ENCODE assay signal across 1 cellular context in the genomic region with DNA sequence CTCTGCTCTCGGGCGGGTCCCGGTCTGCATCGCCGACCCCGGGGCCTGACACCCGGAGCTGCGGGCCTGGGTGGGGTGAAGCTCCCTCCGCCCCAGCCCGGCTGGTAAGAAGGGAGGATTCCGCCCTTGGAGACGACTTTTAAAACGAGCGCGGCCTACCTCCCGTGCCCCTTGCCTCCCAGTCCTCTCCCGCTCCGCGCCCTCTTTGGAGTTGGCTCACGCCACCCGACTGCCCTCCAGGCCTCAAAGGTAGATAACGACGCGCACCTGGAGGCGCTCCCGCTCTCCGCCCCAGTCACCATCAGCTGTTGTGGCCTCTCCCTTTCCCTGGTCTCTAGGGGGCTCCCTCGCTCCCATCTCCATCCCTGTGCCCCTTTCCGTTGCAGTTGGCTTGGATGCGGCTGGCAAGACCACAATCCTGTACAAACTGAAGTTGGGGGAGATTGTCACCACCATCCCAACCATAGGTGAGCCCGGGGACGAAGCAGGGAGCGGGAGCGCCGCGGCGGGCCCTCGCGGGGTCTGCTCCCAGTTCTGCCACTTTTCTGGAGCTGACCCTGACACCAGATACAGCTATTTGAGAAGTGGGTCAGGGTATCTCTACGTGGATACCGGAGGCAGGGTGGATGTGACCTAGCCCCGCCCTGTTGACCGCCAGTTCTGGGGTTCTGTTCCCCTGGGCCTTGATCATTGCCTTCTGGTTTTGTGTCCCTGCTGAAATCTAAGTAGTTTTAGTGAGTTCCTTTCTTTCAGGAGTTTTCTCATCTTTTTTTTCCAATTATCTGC.
TF ChIP-seq lines count a peak whose summit lies in the region.

No MANE protein-coding gene starts in this region.

TF ChIP-seq in HepG2, 621 proteins besides CTCF, POLR2A, EP300 and RAD21 (continued from another document and continues in another):
- TF ChIP-seq TFAP4 (IDR thresholded peaks at IDR 0.05; ENCODE audit: borderline replicate concordance, low read depth) (peak; percentile 99), RARG (CRISPR knock-in tag; IDR thresholded peaks at IDR 0.05; ENCODE audit: low read depth) (no peak), SRSF4 (IDR thresholded peaks at IDR 0.05; ENCODE audit: low read depth, low read length, poor library complexity, severe bottlenecking) (no peak), ZNF251 (CRISPR knock-in tag; IDR thresholded peaks at IDR 0.05) (no peak), ZNF792 (CRISPR knock-in tag; IDR thresholded peaks at IDR 0.05) (peak; percentile 52; the same call in 1 of the 2 replicates), ATF3 (CRISPR knock-in tag; IDR thresholded peaks at IDR 0.05) (no peak), XRCC5 (optimal IDR thresholded peaks at IDR 0.05; ENCODE audit: low read length) (peak; percentile 88), RFX1 (IDR thresholded peaks at IDR 0.05) (no peak), GPN1 (CRISPR knock-in tag; IDR thresholded peaks at IDR 0.05; ENCODE audit: borderline replicate concordance) (no peak), ARID4A (CRISPR knock-in tag; IDR thresholded peaks at IDR 0.05; ENCODE audit: borderline replicate concordance) (peak; percentile 64; the same call in 1 of the 2 replicates), NFKB2 (CRISPR knock-in tag; IDR thresholded peaks at IDR 0.05; ENCODE audit: borderline replicate concordance) (peak; percentile 60; the same call in 1 of the 2 replicates), ATM (IDR thresholded peaks at IDR 0.05; ENCODE audit: borderline replicate concordance) (no peak), ZKSCAN5 (CRISPR knock-in tag; IDR thresholded peaks at IDR 0.05) (no peak), ZFYVE20 (CRISPR knock-in tag; IDR thresholded peaks at IDR 0.05; ENCODE audit: borderline replicate concordance, low read depth) (no peak), ZNF556 (CRISPR knock-in tag; IDR thresholded peaks at IDR 0.05; ENCODE audit: borderline replicate concordance) (no peak), SALL1 (CRISPR knock-in tag; IDR thresholded peaks at IDR 0.05) (peak; percentile 44; the same call in 1 of the 2 replicates), KDM5A (IDR thresholded peaks at IDR 0.05; ENCODE audit: borderline replicate concordance, low read length) (peak; percentile 55), ZNF557 (CRISPR knock-in tag; IDR thresholded peaks at IDR 0.05) (no peak), RBFOX2 (IDR thresholded peaks at IDR 0.05; ENCODE audit: low read depth, low read length) (peak; percentile 60; the same call in 1 of the 2 replicates), PRPF4 (IDR thresholded peaks at IDR 0.05; ENCODE audit: low read depth, low read length, poor library complexity, severe bottlenecking) (no peak), SOX6 (IDR thresholded peaks at IDR 0.05) (no peak), SOX6 (CRISPR knock-in tag; IDR thresholded peaks at IDR 0.05) (peak; percentile 43; the same call in 1 of the 2 replicates), ZBTB7B (CRISPR knock-in tag; IDR thresholded peaks at IDR 0.05) (0 out of 2 replicates have a peak, but pooled peaks have one; percentile 22)
- TF ChIP-seq, protein P1, sequence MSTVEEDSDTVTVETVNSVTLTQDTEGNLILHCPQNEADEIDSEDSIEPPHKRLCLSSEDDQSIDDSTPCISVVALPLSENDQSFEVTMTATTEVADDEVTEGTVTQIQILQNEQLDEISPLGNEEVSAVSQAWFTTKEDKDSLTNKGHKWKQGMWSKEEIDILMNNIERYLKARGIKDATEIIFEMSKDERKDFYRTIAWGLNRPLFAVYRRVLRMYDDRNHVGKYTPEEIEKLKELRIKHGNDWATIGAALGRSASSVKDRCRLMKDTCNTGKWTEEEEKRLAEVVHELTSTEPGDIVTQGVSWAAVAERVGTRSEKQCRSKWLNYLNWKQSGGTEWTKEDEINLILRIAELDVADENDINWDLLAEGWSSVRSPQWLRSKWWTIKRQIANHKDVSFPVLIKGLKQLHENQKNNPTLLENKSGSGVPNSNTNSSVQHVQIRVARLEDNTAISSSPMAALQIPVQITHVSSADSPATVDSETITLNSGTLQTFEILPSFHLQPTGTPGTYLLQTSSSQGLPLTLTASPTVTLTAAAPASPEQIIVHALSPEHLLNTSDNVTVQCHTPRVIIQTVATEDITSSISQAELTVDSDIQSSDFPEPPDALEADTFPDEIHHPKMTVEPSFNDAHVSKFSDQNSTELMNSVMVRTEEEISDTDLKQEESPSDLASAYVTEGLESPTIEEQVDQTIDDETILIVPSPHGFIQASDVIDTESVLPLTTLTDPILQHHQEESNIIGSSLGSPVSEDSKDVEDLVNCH (CRISPR knock-in tag; IDR thresholded peaks at IDR 0.05): no peak
- TF ChIP-seq, protein P2, sequence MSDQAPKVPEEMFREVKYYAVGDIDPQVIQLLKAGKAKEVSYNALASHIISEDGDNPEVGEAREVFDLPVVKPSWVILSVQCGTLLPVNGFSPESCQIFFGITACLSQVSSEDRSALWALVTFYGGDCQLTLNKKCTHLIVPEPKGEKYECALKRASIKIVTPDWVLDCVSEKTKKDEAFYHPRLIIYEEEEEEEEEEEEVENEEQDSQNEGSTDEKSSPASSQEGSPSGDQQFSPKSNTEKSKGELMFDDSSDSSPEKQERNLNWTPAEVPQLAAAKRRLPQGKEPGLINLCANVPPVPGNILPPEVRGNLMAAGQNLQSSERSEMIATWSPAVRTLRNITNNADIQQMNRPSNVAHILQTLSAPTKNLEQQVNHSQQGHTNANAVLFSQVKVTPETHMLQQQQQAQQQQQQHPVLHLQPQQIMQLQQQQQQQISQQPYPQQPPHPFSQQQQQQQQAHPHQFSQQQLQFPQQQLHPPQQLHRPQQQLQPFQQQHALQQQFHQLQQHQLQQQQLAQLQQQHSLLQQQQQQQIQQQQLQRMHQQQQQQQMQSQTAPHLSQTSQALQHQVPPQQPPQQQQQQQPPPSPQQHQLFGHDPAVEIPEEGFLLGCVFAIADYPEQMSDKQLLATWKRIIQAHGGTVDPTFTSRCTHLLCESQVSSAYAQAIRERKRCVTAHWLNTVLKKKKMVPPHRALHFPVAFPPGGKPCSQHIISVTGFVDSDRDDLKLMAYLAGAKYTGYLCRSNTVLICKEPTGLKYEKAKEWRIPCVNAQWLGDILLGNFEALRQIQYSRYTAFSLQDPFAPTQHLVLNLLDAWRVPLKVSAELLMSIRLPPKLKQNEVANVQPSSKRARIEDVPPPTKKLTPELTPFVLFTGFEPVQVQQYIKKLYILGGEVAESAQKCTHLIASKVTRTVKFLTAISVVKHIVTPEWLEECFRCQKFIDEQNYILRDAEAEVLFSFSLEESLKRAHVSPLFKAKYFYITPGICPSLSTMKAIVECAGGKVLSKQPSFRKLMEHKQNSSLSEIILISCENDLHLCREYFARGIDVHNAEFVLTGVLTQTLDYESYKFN (CRISPR knock-in tag; conservative IDR thresholded peaks at IDR 0.05): peak; percentile 39; the same call in 1 of the 2 replicates
- TF ChIP-seq, protein P3, sequence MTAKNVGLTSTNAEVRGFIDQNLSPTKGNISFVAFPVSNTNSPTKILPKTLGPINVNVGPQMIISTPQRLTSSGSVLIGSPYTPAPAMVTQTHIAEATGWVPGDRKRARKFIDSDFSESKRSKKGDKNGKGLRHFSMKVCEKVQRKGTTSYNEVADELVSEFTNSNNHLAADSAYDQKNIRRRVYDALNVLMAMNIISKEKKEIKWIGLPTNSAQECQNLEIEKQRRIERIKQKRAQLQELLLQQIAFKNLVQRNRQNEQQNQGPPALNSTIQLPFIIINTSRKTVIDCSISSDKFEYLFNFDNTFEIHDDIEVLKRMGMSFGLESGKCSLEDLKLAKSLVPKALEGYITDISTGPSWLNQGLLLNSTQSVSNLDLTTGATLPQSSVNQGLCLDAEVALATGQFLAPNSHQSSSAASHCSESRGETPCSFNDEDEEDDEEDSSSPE (CRISPR knock-in tag; IDR thresholded peaks at IDR 0.05): peak; percentile 61
- TF ChIP-seq, protein P4, sequence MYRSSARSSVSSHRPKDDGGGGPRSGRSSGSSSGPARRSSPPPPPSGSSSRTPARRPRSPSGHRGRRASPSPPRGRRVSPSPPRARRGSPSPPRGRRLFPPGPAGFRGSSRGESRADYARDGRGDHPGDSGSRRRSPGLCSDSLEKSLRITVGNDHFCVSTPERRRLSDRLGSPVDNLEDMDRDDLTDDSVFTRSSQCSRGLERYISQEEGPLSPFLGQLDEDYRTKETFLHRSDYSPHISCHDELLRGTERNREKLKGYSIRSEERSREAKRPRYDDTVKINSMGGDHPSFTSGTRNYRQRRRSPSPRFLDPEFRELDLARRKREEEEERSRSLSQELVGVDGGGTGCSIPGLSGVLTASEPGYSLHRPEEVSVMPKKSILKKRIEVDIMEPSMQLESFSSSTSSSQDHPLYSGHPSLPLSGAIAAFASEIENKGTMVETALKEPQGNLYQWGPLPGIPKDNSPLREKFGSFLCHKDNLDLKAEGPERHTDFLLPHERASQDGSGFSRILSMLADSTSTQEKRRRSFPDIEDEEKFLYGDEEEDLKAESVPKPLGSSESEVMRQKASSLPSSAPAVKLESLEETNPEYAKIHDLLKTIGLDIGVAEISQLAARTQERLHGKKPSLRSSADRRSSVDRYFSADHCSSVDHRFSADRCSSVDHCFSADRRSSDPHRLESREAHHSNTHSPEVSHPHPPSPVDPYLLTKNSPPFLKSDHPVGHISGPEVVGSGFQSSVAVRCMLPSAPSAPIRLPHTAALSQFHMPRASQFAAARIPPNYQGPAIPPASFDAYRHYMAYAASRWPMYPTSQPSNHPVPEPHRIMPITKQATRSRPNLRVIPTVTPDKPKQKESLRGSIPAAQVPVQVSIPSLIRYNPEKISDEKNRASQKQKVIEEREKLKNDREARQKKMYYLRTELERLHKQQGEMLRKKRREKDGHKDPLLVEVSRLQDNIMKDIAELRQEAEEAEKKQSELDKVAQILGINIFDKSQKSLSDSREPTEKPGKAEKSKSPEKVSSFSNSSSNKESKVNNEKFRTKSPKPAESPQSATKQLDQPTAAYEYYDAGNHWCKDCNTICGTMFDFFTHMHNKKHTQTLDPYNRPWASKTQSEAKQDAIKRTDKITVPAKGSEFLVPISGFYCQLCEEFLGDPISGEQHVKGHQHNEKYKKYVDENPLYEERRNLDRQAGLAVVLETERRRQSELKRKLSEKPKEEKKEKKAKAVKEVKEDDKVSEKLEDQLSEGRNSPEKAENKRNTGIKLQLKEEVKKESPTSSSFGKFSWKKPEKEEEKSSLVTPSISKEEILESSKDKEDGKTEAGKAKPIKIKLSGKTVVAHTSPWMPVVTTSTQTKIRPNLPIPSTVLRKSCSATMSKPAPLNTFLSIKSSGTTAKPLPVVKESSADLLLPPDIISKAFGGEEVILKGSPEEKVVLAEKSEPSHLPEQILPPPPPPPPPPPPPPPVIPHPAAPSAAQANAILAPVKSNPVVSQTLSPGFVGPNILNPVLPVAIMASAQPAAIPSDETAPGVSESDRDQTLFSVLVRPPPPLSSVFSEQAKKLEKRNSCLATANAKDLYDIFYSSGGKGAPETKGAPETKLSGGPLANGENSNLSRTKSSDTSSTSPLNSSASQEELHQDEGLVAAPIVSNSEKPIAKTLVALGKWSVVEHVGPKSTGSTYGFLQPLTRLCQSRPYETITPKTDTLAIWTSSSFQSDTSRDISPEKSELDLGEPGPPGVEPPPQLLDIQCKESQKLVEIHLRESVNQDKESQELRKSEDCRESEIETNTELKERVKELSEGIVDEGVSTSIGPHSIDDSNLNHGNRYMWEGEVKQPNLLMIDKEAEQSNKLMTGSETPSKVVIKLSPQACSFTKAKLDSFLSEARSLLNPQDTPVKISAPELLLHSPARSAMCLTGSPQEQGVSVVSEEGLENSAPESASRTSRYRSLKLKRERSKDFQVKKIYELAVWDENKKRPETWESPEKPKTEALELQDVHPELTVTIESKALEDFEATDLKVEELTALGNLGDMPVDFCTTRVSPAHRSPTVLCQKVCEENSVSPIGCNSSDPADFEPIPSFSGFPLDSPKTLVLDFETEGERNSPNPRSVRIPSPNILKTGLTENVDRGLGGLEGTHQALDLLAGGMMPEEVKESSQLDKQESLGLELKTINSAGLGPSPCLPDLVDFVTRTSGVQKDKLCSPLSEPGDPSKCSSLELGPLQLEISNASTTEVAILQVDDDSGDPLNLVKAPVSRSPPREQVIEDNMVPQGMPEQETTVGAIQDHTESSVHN (CRISPR knock-in tag; IDR thresholded peaks at IDR 0.05): no peak
- TF ChIP-seq, protein P5, sequence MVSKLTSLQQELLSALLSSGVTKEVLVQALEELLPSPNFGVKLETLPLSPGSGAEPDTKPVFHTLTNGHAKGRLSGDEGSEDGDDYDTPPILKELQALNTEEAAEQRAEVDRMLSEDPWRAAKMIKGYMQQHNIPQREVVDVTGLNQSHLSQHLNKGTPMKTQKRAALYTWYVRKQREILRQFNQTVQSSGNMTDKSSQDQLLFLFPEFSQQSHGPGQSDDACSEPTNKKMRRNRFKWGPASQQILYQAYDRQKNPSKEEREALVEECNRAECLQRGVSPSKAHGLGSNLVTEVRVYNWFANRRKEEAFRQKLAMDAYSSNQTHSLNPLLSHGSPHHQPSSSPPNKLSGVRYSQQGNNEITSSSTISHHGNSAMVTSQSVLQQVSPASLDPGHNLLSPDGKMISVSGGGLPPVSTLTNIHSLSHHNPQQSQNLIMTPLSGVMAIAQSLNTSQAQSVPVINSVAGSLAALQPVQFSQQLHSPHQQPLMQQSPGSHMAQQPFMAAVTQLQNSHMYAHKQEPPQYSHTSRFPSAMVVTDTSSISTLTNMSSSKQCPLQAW (CRISPR knock-in tag; IDR thresholded peaks at IDR 0.05): peak; percentile 36; the same call in 1 of the 2 replicates
